ENCODE assay signal across 14 cellular contexts in the genomic region with DNA sequence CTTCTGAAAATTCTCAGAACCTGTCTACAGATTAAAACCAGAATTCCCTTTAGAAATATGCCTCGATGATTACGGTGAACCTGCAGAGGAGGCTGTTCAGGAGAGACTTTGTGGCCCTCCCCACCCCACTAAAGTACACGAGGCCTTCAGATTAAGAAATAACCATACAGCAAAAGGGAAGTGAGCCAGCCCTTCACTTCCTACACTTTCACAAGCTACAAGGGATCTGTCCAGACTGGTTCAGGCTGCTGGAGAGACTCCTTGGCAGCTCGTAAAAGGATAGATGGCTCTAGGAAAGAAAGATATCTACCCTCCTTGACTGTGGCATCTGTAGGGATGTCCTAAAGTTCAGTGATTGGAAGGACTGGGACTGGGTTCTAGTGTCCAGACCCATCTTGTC.
"Had no signal": no experiment of that assay in that cellular context is flagged by ENCODE, and none has a peak within 500 bp of the region (broad histone marks: within the 10 kb centered on the region; RNA-seq: fewer than 3 reads in every experiment).

No MANE protein-coding gene starts in this region.

- H3K27ac Mint-ChIP-seq: activated CD4-positive, alpha-beta memory T cell treated with anti-CD3 and anti-CD28 coated beads for 36 hours; activated naive CD8-positive, alpha-beta T cell; T-helper 2 cell treated with Interferon-gamma antibody and Interleukin-4, amounts not matched to agents 5 μg/mL and 100 μg/mL, for 36 hours had no signal

- H3K36me3 Mint-ChIP-seq: activated CD4-positive, alpha-beta memory T cell treated with anti-CD3 and anti-CD28 coated beads for 36 hours; activated naive CD8-positive, alpha-beta T cell had no signal

- H3K36me3 ChIP-seq: gastroesophageal sphincter, pancreas had no signal

- H3K4me3 Mint-ChIP-seq: activated CD4-positive, alpha-beta memory T cell treated with anti-CD3 and anti-CD28 coated beads for 36 hours; activated naive CD8-positive, alpha-beta T cell; T-helper 2 cell treated with Interferon-gamma antibody and Interleukin-4, amounts not matched to agents 5 μg/mL and 100 μg/mL, for 36 hours had no signal

- DNase-seq: activated CD4-positive, alpha-beta memory T cell treated with anti-CD3 and anti-CD28 coated beads for 36 hours; activated CD4-positive, alpha-beta T cell treated with anti-CD3 and anti-CD28 coated beads for 1 hour; activated gamma-delta T cell; activated T-cell treated with anti-CD3 and anti-CD28 coated beads, Interleukin-2, amount 50 U/mL, for 48 hours; kidney; pancreas; retina; stimulated activated CD4-positive, alpha-beta T cell treated with anti-CD3 and anti-CD28 coated beads, Interleukin-4, amount 100 ng/mL, for 1 hour; stimulated activated CD8-positive, alpha-beta memory T cell treated with anti-CD3 and anti-CD28 coated beads, Interleukin-4, amount 100 ng/mL, for 48 hours; stimulated activated naive CD8-positive, alpha-beta T cell treated with anti-CD3 and anti-CD28 coated beads, Interleukin-15, Interleukin-2, amounts not matched to agents 100 U/mL and 50 U/mL, for 24 hours; testis had no signal

- H3K4me3 ChIP-seq: gastroesophageal sphincter, pancreas, testis had no signal

- H3K27me3 ChIP-seq: gastroesophageal sphincter, pancreas, testis had no signal

- H3K27ac ChIP-seq: gastroesophageal sphincter, pancreas, testis had no signal

- H3K9me3 ChIP-seq: gastroesophageal sphincter, pancreas, testis had no signal

- H3K27me3 Mint-ChIP-seq: activated CD4-positive, alpha-beta memory T cell treated with anti-CD3 and anti-CD28 coated beads for 36 hours had no signal

- ATAC-seq: gastroesophageal sphincter; pancreas; stimulated activated naive CD8-positive, alpha-beta T cell treated with anti-CD3 and anti-CD28 coated beads, Interleukin-15, Interleukin-2, amounts not matched to agents 100 U/mL and 50 U/mL, for 24 hours had no signal

- H3K4me1 ChIP-seq: gastroesophageal sphincter, pancreas had no signal

- H3K9me3 Mint-ChIP-seq: activated CD4-positive, alpha-beta memory T cell treated with anti-CD3 and anti-CD28 coated beads for 36 hours; T-helper 2 cell treated with Interferon-gamma antibody and Interleukin-4, amounts not matched to agents 5 μg/mL and 100 μg/mL, for 36 hours had no signal
